17 cellular contexts compared by ENCODE assay signal in the genomic region with DNA sequence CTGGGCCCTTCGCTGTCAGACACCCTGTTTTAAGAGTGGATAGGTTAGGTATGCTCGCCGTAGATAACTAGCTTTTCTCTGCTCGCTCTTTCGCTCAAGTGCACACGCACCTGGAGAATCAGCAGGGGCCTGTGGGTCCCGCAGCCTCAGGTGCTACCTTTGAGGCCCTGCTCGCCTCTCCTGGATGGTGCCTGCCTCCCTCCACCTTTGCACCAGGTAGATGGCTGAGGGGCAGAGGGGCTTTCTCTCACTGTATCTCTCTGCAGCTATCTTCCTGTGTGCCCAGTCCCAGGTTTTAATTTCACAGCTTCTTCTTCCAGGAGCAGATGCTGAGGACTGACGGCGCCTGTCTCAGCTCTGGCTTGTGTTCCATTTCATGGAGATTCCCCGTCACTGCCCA.
"Had no signal": no experiment of that assay in that cellular context is flagged by ENCODE, and none has a peak within 500 bp of the region (broad histone marks: within the 10 kb centered on the region; RNA-seq: fewer than 3 reads in every experiment).

No MANE protein-coding gene starts in this region.

- DNase-seq: activated CD4-positive, alpha-beta memory T cell treated with anti-CD3 and anti-CD28 coated beads for 36 hours; activated CD4-positive, alpha-beta T cell treated with anti-CD3 and anti-CD28 coated beads for 36 hours; activated CD8-positive, alpha-beta memory T cell treated with anti-CD3 and anti-CD28 coated beads, Interleukin-2, amount 10 ng/mL, durations not matched to agents 7 days and 5 days; activated naive CD4-positive, alpha-beta T cell treated with anti-CD3 and anti-CD28 coated beads, Interleukin-2, amount 10 ng/mL, durations not matched to agents 7 days and 5 days; activated T-cell treated with anti-CD3 and anti-CD28 coated beads, Interleukin-2, amount 50 U/mL, for 1 hour; esophagus squamous epithelium; glutamatergic neuron; immature natural killer cell; lower lobe of right lung; small intestine; stimulated activated CD4-positive, alpha-beta T cell treated with anti-CD3 and anti-CD28 coated beads, Interleukin-4, amount 100 ng/mL, for 24 hours; stimulated activated naive CD4-positive, alpha-beta T cell; T-helper 1 cell; transverse colon had no signal

- H3K9me3 ChIP-seq: esophagus squamous epithelium, lower lobe of right lung, transverse colon had no signal

- H3K36me3 Mint-ChIP-seq: activated CD4-positive, alpha-beta memory T cell treated with anti-CD3 and anti-CD28 coated beads for 36 hours; activated CD8-positive, alpha-beta memory T cell treated with anti-CD3 and anti-CD28 coated beads, Interleukin-2, amount 10 ng/mL, durations not matched to agents 7 days and 5 days; activated naive CD4-positive, alpha-beta T cell treated with anti-CD3 and anti-CD28 coated beads, Interleukin-2, amount 10 ng/mL, durations not matched to agents 7 days and 5 days; immature natural killer cell had no signal

- H3K4me1 ChIP-seq: esophagus squamous epithelium had no signal

- H3K9me3 Mint-ChIP-seq: activated CD4-positive, alpha-beta memory T cell treated with anti-CD3 and anti-CD28 coated beads for 36 hours; activated naive CD4-positive, alpha-beta T cell treated with anti-CD3 and anti-CD28 coated beads, Interleukin-2, amount 10 ng/mL, durations not matched to agents 7 days and 5 days; activated T-helper 2 cell treated with anti-CD3 and anti-CD28 coated beads, Interferon-gamma antibody, Interleukin-2, Interleukin-4, amounts not matched to agents 10 μg/mL and 5 μg/mL and 100 μg/mL, durations not matched to agents 14 hours and 24 hours and 36 hours; immature natural killer cell had no signal

- H3K4me1 Mint-ChIP-seq: activated CD4-positive, alpha-beta T cell treated with anti-CD3 and anti-CD28 coated beads for 36 hours; activated CD8-positive, alpha-beta memory T cell treated with anti-CD3 and anti-CD28 coated beads, Interleukin-2, amount 10 ng/mL, durations not matched to agents 7 days and 5 days; activated naive CD4-positive, alpha-beta T cell treated with anti-CD3 and anti-CD28 coated beads, Interleukin-2, amount 10 ng/mL, durations not matched to agents 7 days and 5 days; immature natural killer cell had no signal

- H3K4me3 Mint-ChIP-seq: activated CD4-positive, alpha-beta memory T cell treated with anti-CD3 and anti-CD28 coated beads for 36 hours; activated CD4-positive, alpha-beta T cell treated with anti-CD3 and anti-CD28 coated beads for 36 hours; activated CD8-positive, alpha-beta memory T cell treated with anti-CD3 and anti-CD28 coated beads, Interleukin-2, amount 10 ng/mL, durations not matched to agents 7 days and 5 days; activated naive CD4-positive, alpha-beta T cell treated with anti-CD3 and anti-CD28 coated beads, Interleukin-2, amount 10 ng/mL, durations not matched to agents 7 days and 5 days; immature natural killer cell had no signal

- H3K27ac ChIP-seq: cardiac muscle cell, esophagus squamous epithelium, lower lobe of right lung, transverse colon, VCaP had no signal

- ATAC-seq: activated CD4-positive, alpha-beta T cell treated with anti-CD3 and anti-CD28 coated beads for 36 hours; activated CD8-positive, alpha-beta memory T cell treated with anti-CD3 and anti-CD28 coated beads, Interleukin-2, amount 10 ng/mL, durations not matched to agents 7 days and 5 days; lower lobe of right lung had no signal

- H3K4me3 ChIP-seq: cardiac muscle cell, esophagus squamous epithelium, lower lobe of right lung, transverse colon had no signal

- H3K27me3 Mint-ChIP-seq: activated CD4-positive, alpha-beta memory T cell treated with anti-CD3 and anti-CD28 coated beads for 36 hours; activated CD4-positive, alpha-beta T cell treated with anti-CD3 and anti-CD28 coated beads for 36 hours; activated naive CD4-positive, alpha-beta T cell treated with anti-CD3 and anti-CD28 coated beads, Interleukin-2, amount 10 ng/mL, durations not matched to agents 7 days and 5 days had no signal

- H3K27ac Mint-ChIP-seq: activated CD4-positive, alpha-beta memory T cell treated with anti-CD3 and anti-CD28 coated beads for 36 hours; activated CD4-positive, alpha-beta T cell treated with anti-CD3 and anti-CD28 coated beads for 36 hours; activated CD8-positive, alpha-beta memory T cell treated with anti-CD3 and anti-CD28 coated beads, Interleukin-2, amount 10 ng/mL, durations not matched to agents 7 days and 5 days; activated naive CD4-positive, alpha-beta T cell treated with anti-CD3 and anti-CD28 coated beads, Interleukin-2, amount 10 ng/mL, durations not matched to agents 7 days and 5 days; activated T-helper 2 cell treated with anti-CD3 and anti-CD28 coated beads, Interferon-gamma antibody, Interleukin-2, Interleukin-4, amounts not matched to agents 10 μg/mL and 5 μg/mL and 100 μg/mL, durations not matched to agents 14 hours and 24 hours and 36 hours; immature natural killer cell had no signal

- H3K27me3 ChIP-seq: cardiac muscle cell, esophagus squamous epithelium, transverse colon had no signal
